3 cellular contexts compared by ENCODE assay signal in the genomic region with DNA sequence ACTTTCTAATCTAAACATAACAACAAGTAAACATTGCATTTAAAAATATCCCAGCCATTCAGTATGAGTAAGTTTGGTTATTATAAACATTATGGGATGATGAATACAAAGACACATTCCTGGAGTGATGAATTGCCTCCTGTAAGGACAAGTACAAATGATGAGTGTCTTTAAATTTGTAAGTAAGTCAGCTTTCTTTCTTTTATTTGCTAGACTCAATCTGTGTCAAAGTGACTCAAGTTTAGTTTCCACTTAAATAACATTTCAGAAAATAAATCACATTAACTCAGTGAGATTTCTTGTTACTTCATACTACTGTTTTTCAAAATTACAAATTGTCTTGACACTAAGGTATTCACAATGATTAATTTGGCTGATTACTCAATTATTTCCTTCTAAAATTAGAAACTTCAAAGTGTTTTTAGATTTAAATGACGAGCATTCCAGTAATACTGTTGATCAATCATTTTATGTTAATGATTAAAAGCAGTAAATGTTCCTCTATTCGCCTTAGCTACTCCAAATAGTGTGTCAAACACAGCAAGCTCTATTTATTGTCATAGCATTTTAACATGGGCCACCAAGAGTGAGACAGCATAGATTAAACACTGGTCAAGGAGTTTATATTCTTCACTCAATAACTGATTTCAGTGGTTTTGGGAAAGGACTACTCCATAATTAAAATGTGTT.
TF ChIP-seq lines count a peak whose summit lies in the region.

No MANE protein-coding gene starts in this region.

TF ChIP-seq in liver, 16 proteins besides CTCF, POLR2A, EP300 and RAD21 (continued from another document):
- TF ChIP-seq MAX (IDR thresholded peaks at IDR 0.05) = no peak
- no peak for TF ChIP-seq RXRA (IDR thresholded peaks at IDR 0.05)
- TF ChIP-seq TAF1 (conservative IDR thresholded peaks at IDR 0.05) = peak; percentile 37
- TF ChIP-seq ATF3 (IDR thresholded peaks at IDR 0.05) = no peak
- peak; percentile 48 for TF ChIP-seq REST (IDR thresholded peaks at IDR 0.05)
- no peak for TF ChIP-seq EGR1 (IDR thresholded peaks at IDR 0.05; ENCODE audit: low read depth in 2 of 2)
- peak; percentile 29 for TF ChIP-seq YY1 (IDR thresholded peaks at IDR 0.05)
- no peak for TF ChIP-seq HNF4G (IDR thresholded peaks at IDR 0.05)
- peak; percentile 9 to 25 for TF ChIP-seq HNF4A (conservative IDR thresholded peaks at IDR 0.05)
- TF ChIP-seq, protein P1, sequence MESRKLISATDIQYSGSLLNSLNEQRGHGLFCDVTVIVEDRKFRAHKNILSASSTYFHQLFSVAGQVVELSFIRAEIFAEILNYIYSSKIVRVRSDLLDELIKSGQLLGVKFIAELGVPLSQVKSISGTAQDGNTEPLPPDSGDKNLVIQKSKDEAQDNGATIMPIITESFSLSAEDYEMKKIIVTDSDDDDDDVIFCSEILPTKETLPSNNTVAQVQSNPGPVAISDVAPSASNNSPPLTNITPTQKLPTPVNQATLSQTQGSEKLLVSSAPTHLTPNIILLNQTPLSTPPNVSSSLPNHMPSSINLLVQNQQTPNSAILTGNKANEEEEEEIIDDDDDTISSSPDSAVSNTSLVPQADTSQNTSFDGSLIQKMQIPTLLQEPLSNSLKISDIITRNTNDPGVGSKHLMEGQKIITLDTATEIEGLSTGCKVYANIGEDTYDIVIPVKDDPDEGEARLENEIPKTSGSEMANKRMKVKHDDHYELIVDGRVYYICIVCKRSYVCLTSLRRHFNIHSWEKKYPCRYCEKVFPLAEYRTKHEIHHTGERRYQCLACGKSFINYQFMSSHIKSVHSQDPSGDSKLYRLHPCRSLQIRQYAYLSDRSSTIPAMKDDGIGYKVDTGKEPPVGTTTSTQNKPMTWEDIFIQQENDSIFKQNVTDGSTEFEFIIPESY (IDR thresholded peaks at IDR 0.05) = no peak
- TF ChIP-seq FOXA2 (IDR thresholded peaks at IDR 0.05) = no peak
- TF ChIP-seq SP1 (IDR thresholded peaks at IDR 0.05) = peak; percentile 66

TF ChIP-seq in HepG2, 621 proteins besides CTCF, POLR2A, EP300 and RAD21 (continues in another document):
- TF ChIP-seq TRIM22 (IDR thresholded peaks at IDR 0.05) = no peak
- no peak for TF ChIP-seq ZNF263 (CRISPR knock-in tag; IDR thresholded peaks at IDR 0.05)
- TF ChIP-seq EEA1 (CRISPR knock-in tag; IDR thresholded peaks at IDR 0.05; ENCODE audit: borderline replicate concordance) = no peak
- TF ChIP-seq ZNF678 (CRISPR knock-in tag; IDR thresholded peaks at IDR 0.05) = no peak
- TF ChIP-seq SNRNP70 (IDR thresholded peaks at IDR 0.05; ENCODE audit: low read depth, low read length) = no peak
- TF ChIP-seq, protein P2, sequence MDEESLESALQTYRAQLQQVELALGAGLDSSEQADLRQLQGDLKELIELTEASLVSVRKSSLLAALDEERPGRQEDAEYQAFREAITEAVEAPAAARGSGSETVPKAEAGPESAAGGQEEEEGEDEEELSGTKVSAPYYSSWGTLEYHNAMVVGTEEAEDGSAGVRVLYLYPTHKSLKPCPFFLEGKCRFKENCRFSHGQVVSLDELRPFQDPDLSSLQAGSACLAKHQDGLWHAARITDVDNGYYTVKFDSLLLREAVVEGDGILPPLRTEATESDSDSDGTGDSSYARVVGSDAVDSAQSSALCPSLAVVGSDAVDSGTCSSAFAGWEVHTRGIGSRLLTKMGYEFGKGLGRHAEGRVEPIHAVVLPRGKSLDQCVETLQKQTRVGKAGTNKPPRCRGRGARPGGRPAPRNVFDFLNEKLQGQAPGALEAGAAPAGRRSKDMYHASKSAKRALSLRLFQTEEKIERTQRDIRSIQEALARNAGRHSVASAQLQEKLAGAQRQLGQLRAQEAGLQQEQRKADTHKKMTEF (CRISPR knock-in tag; IDR thresholded peaks at IDR 0.05) = no peak
- TF ChIP-seq PRPF4 (IDR thresholded peaks at IDR 0.05; ENCODE audit: low read depth, low read length, poor library complexity, severe bottlenecking) = no peak
- TF ChIP-seq ZNF205 (CRISPR knock-in tag; IDR thresholded peaks at IDR 0.05) = no peak
- no peak for TF ChIP-seq ZNF33A (CRISPR knock-in tag; IDR thresholded peaks at IDR 0.05; ENCODE audit: borderline replicate concordance)
- TF ChIP-seq, protein P3, sequence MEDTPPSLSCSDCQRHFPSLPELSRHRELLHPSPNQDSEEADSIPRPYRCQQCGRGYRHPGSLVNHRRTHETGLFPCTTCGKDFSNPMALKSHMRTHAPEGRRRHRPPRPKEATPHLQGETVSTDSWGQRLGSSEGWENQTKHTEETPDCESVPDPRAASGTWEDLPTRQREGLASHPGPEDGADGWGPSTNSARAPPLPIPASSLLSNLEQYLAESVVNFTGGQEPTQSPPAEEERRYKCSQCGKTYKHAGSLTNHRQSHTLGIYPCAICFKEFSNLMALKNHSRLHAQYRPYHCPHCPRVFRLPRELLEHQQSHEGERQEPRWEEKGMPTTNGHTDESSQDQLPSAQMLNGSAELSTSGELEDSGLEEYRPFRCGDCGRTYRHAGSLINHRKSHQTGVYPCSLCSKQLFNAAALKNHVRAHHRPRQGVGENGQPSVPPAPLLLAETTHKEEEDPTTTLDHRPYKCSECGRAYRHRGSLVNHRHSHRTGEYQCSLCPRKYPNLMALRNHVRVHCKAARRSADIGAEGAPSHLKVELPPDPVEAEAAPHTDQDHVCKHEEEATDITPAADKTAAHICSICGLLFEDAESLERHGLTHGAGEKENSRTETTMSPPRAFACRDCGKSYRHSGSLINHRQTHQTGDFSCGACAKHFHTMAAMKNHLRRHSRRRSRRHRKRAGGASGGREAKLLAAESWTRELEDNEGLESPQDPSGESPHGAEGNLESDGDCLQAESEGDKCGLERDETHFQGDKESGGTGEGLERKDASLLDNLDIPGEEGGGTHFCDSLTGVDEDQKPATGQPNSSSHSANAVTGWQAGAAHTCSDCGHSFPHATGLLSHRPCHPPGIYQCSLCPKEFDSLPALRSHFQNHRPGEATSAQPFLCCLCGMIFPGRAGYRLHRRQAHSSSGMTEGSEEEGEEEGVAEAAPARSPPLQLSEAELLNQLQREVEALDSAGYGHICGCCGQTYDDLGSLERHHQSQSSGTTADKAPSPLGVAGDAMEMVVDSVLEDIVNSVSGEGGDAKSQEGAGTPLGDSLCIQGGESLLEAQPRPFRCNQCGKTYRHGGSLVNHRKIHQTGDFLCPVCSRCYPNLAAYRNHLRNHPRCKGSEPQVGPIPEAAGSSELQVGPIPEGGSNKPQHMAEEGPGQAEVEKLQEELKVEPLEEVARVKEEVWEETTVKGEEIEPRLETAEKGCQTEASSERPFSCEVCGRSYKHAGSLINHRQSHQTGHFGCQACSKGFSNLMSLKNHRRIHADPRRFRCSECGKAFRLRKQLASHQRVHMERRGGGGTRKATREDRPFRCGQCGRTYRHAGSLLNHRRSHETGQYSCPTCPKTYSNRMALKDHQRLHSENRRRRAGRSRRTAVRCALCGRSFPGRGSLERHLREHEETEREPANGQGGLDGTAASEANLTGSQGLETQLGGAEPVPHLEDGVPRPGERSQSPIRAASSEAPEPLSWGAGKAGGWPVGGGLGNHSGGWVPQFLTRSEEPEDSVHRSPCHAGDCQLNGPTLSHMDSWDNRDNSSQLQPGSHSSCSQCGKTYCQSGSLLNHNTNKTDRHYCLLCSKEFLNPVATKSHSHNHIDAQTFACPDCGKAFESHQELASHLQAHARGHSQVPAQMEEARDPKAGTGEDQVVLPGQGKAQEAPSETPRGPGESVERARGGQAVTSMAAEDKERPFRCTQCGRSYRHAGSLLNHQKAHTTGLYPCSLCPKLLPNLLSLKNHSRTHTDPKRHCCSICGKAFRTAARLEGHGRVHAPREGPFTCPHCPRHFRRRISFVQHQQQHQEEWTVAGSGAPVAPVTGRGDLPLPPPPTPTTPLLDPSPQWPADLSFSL (CRISPR knock-in tag; IDR thresholded peaks at IDR 0.05) = no peak

TF ChIP-seq in GM23338, 12 proteins besides CTCF, POLR2A, EP300 and RAD21 (continued from another document):
- no peak for TF ChIP-seq ZNF462 (CRISPR knock-in tag; IDR thresholded peaks at IDR 0.05)
